Comparison of ENCODE assay signal across 2 cellular contexts in the genomic region with DNA sequence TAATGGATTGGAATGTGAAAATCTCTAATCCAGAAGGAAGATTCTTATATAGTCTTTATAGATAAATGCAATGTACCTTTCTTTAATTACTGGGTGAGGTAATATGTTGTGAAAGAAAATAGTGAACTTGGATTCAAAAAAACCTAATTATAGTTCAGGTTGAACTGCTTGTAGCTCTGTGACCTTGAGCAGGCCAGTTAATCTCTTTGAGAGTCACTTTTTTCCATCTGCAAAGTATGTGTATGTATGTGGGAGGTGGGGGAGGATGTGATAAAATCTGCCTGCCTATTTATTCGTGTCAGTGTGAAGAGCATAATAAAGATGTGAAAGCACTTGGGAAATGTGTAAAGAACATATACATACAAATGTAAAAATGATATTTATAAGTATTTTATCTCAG.
TF ChIP-seq lines count a peak whose summit lies in the region.

No MANE protein-coding gene starts in this region.

TF ChIP-seq in IMR-90, 13 proteins besides CTCF, POLR2A, EP300 and RAD21:
- TF ChIP-seq MAZ (IDR thresholded peaks at IDR 0.05; ENCODE audit: borderline replicate concordance, low read depth, low read length): no peak
- no peak for TF ChIP-seq NFE2L2 (IDR thresholded peaks at IDR 0.05; ENCODE audit: low read depth, low read length)
- TF ChIP-seq MXI1 (IDR thresholded peaks at IDR 0.05; ENCODE audit: borderline replicate concordance, low read depth, low read length): no peak
- TF ChIP-seq FOS (IDR thresholded peaks at IDR 0.05; ENCODE audit: low read depth, low read length): no peak
- no peak for TF ChIP-seq BHLHE40 (IDR thresholded peaks at IDR 0.05; ENCODE audit: low read depth, low read length)
- TF ChIP-seq CEBPB (IDR thresholded peaks at IDR 0.05; ENCODE audit: low read depth, low read length): no peak
- TF ChIP-seq SMC3 (IDR thresholded peaks at IDR 0.05; ENCODE audit: low read depth, low read length): no peak

TF ChIP-seq in GM12891, 5 proteins besides CTCF, POLR2A, EP300 and RAD21:
- TF ChIP-seq POU2F2 (IDR thresholded peaks at IDR 0.05; ENCODE audit: low read depth, low read length) (no peak), TAF1 (IDR thresholded peaks at IDR 0.05; ENCODE audit: low read depth, low read length) (no peak), POLR2AphosphoS5 (IDR thresholded peaks at IDR 0.05; ENCODE audit: low read depth, low read length) (no peak), PAX5 (IDR thresholded peaks at IDR 0.05; ENCODE audit: insufficient read depth, low read length, severe bottlenecking) (no peak), SPI1 (IDR thresholded peaks at IDR 0.05; ENCODE audit: low read depth, low read length) (no peak)
